In genomic region chr15:63857459-63857856, GRCh38 we compare ENCODE assay signal across 20 cellular contexts. TPM values are rescaled to one million over a fixed set of nuclear protein-coding genes. Genes with fewer than 3 reads are reported as not detected.
A peak's percentile ranks its signal among the peaks of the same experiment; 100 is the strongest.
DNase-seq lines count a peak whose midpoint lies in the region; ATAC-seq and TF ChIP-seq lines count a peak whose summit lies in the region.
"Had no signal": no experiment of that assay in that cellular context is flagged by ENCODE, and none has a peak within 500 bp of the region (broad histone marks: within the 10 kb centered on the region; RNA-seq: fewer than 3 reads in every experiment).

No MANE protein-coding gene starts in this region.

- no peaks in the 10 kb centered on the region for H3K9me3 Mint-ChIP-seq in activated CD4-positive, alpha-beta T cell treated with anti-CD3 and anti-CD28 coated beads for 36 hours (ENCODE audit: low read depth)
- peaks cover 2% of the 10 kb centered on the region for H3K9me3 Mint-ChIP-seq in activated CD4-positive, alpha-beta T cell treated with anti-CD3 and anti-CD28 coated beads, Interleukin-2, amount 10 ng/mL, durations not matched to agents 7 days and 5 days
- H3K9me3 Mint-ChIP-seq: central memory CD8-positive, alpha-beta T cell; natural killer cell had no signal

- H3K4me3 ChIP-seq in left ventricle myocardium inferior (no peak overlapping the region), sigmoid colon (no peak overlapping the region), A673 (ENCODE audit: low read depth, low read length, poor library complexity, severe bottlenecking) (no peak overlapping the region)
- H3K4me3 ChIP-seq: A549, left lung, thyroid gland had no signal

- H3K36me3 Mint-ChIP-seq in activated CD4-positive, alpha-beta T cell treated with anti-CD3 and anti-CD28 coated beads for 36 hours (ENCODE audit: low read depth) = peaks cover 4% of the 10 kb centered on the region
- peaks cover 4% of the 10 kb centered on the region for H3K36me3 Mint-ChIP-seq in activated CD4-positive, alpha-beta T cell treated with anti-CD3 and anti-CD28 coated beads, Interleukin-2, amount 10 ng/mL, durations not matched to agents 7 days and 5 days (ENCODE audit: low read depth)
- H3K36me3 Mint-ChIP-seq: natural killer cell had no signal

- H3K4me1 ChIP-seq in left ventricle myocardium inferior = peaks cover 42% of the 10 kb centered on the region
- peaks cover 0 to 27% (median 14%) of the 10 kb centered on the region in 4 donors for H3K4me1 ChIP-seq in sigmoid colon
- H3K4me1 ChIP-seq in A673 (ENCODE audit: insufficient read depth, low read length, poor library complexity, severe bottlenecking) = no peaks in the 10 kb centered on the region
- H3K4me1 ChIP-seq: left lung, thyroid gland had no signal

- no peak for TF ChIP-seq POLR2A in sigmoid colon (IDR thresholded peaks at IDR 0.05)

- H3K27me3 ChIP-seq in left ventricle myocardium inferior (ENCODE audit: low read depth) = no peaks in the 10 kb centered on the region
- no peaks in the 10 kb centered on the region for H3K27me3 ChIP-seq in sigmoid colon
- no peaks in the 10 kb centered on the region for H3K27me3 ChIP-seq in A673 (replicated peaks; ENCODE audit: insufficient read depth, low read depth, low read length, poor library complexity)
- H3K27me3 ChIP-seq: left lung, thyroid gland had no signal

- peak overlapping the region; percentile 79 for H3K27ac Mint-ChIP-seq in activated CD4-positive, alpha-beta T cell treated with anti-CD3 and anti-CD28 coated beads for 36 hours
- no peak overlapping the region for H3K27ac Mint-ChIP-seq in activated CD4-positive, alpha-beta T cell treated with anti-CD3 and anti-CD28 coated beads, Interleukin-2, amount 10 ng/mL, durations not matched to agents 7 days and 5 days
- H3K27ac Mint-ChIP-seq: natural killer cell had no signal

- no TSS peak for BruUV-seq in A673 (replicated peaks; lab: Mats Ljungman, UMichigan)

- ATAC-seq in activated CD4-positive, alpha-beta T cell treated with anti-CD3 and anti-CD28 coated beads for 36 hours = no peak
- ATAC-seq in HG02763 (IDR thresholded peaks at IDR 0.05; ENCODE audit: unreplicated experiment) = no peak
- ATAC-seq: left lung, natural killer cell had no signal

- WGBS in sigmoid colon, 2 donors = 87 to 90% methylated on average over 3 of the region's 3 CpGs

- peaks cover 67% of the 10 kb centered on the region for H3K4me1 Mint-ChIP-seq in activated CD4-positive, alpha-beta T cell treated with anti-CD3 and anti-CD28 coated beads for 36 hours
- H3K4me1 Mint-ChIP-seq in activated CD4-positive, alpha-beta T cell treated with anti-CD3 and anti-CD28 coated beads, Interleukin-2, amount 10 ng/mL, durations not matched to agents 7 days and 5 days = peaks cover 34% of the 10 kb centered on the region

- CTCF ChIA-PET in activated CD4-positive, alpha-beta T cell treated with anti-CD3 and anti-CD28 coated beads for 36 hours (lab: Charles Lee) = interaction anchor here (0.6 to 0.9 kb wide), 4 partner anchors 15 to 300 kb away, joined by 3 to 6 read pairs (median 4); no protein-coding TSS in a partner anchor
- CTCF ChIA-PET in activated CD4-positive, alpha-beta T cell treated with anti-CD3 and anti-CD28 coated beads, Interleukin-2, amount 10 ng/mL, durations not matched to agents 7 days and 5 days (lab: Charles Lee) = interaction anchor here (1.3 to 1.5 kb wide), 2 partner anchors 9 to 88 kb away, joined by 3 to 4 read pairs; no protein-coding TSS in a partner anchor
- CTCF ChIA-PET in A673 (lab: Charles Lee) = no interaction called here

- no peaks in the 10 kb centered on the region for H3K27me3 Mint-ChIP-seq in activated CD4-positive, alpha-beta T cell treated with anti-CD3 and anti-CD28 coated beads for 36 hours
- H3K27me3 Mint-ChIP-seq in activated CD4-positive, alpha-beta T cell treated with anti-CD3 and anti-CD28 coated beads, Interleukin-2, amount 10 ng/mL, durations not matched to agents 7 days and 5 days = no peaks in the 10 kb centered on the region
- H3K27me3 Mint-ChIP-seq: central memory CD8-positive, alpha-beta T cell had no signal

- peak overlapping the region; percentile 79 for H3K27ac ChIP-seq in left ventricle myocardium inferior (replicated peaks)
- H3K27ac ChIP-seq in sigmoid colon = peak overlapping the region in 3 of 4 donors; percentile 44 to 59 (median 55)
- H3K27ac ChIP-seq in A673 (ENCODE audit: low read depth, low read length, poor library complexity, severe bottlenecking) = no peak overlapping the region
- H3K27ac ChIP-seq: A549, left lung, thyroid gland had no signal

- no peak overlapping the region for H3K4me3 Mint-ChIP-seq in activated CD4-positive, alpha-beta T cell treated with anti-CD3 and anti-CD28 coated beads for 36 hours
- H3K4me3 Mint-ChIP-seq in activated CD4-positive, alpha-beta T cell treated with anti-CD3 and anti-CD28 coated beads, Interleukin-2, amount 10 ng/mL, durations not matched to agents 7 days and 5 days = no peak overlapping the region
- H3K4me3 Mint-ChIP-seq: central memory CD8-positive, alpha-beta T cell; natural killer cell had no signal

- H3K9me3 ChIP-seq in left ventricle myocardium inferior (replicated peaks) = no peaks in the 10 kb centered on the region
- H3K9me3 ChIP-seq in sigmoid colon = no peaks in the 10 kb centered on the region
- no peaks in the 10 kb centered on the region for H3K9me3 ChIP-seq in A673 (ENCODE audit: low read depth, low read length, poor library complexity, severe bottlenecking)
- H3K9me3 ChIP-seq: A549, left lung, thyroid gland had no signal

- TF ChIP-seq CTCF in left ventricle myocardium inferior (IDR thresholded peaks at IDR 0.05; ENCODE audit: borderline replicate concordance) (no peak), sigmoid colon (IDR thresholded peaks at IDR 0.05) (no peak), A673 (conservative IDR thresholded peaks at IDR 0.05; ENCODE audit: low read depth, low read length) (no peak)

- H3K36me3 ChIP-seq in left ventricle myocardium inferior = no peaks in the 10 kb centered on the region
- H3K36me3 ChIP-seq in sigmoid colon = no peaks in the 10 kb centered on the region
- no peaks in the 10 kb centered on the region for H3K36me3 ChIP-seq in A673 (ENCODE audit: insufficient read depth, low read length, poor library complexity, severe bottlenecking)
- H3K36me3 ChIP-seq: left lung, thyroid gland had no signal

- no peak for DNase-seq in activated CD4-positive, alpha-beta T cell treated with anti-CD3 and anti-CD28 coated beads for 36 hours
- DNase-seq in activated CD4-positive, alpha-beta T cell treated with anti-CD3 and anti-CD28 coated beads, Interleukin-2, amount 10 ng/mL, durations not matched to agents 7 days and 5 days = no peak
- peak; percentile 61 for DNase-seq in SK-N-DZ (ENCODE audit: low spot score)
- DNase-seq in left ventricle myocardium inferior = peak; percentile 18
- DNase-seq in sigmoid colon = peak; percentile 67
- no peak for DNase-seq in A673 (ENCODE audit: low spot score)
- no peak for DNase-seq in SIG-M5 (lab: John Stamatoyannopoulos, UW)
- DNase-seq: activated naive CD4-positive, alpha-beta T cell treated with anti-CD3 and anti-CD28 coated beads, Interleukin-2, amount 50 U/mL, for 16 hours; H7; left lung; natural killer cell; NCI-H2081 treated with DMSO at 0.1 percent for 48 hours; NCI-H748 treated with DMSO at 0.1 percent for 48 hours; RPMI8226; stimulated activated CD8-positive, alpha-beta memory T cell treated with anti-CD3 and anti-CD28 coated beads, Interleukin-4, amount 100 ng/mL, for 48 hours; T-helper 2 cell; thyroid gland had no signal

- intact Hi-C loops in activated CD4-positive, alpha-beta T cell treated with anti-CD3 and anti-CD28 coated beads for 36 hours (cut with DNase I, micrococcal nuclease) = no loop called here
- intact Hi-C loops in left ventricle myocardium inferior (cut with micrococcal nuclease) (no loop called here), sigmoid colon (cut with DNase I) (no loop called here), A673 (cut with micrococcal nuclease; ENCODE audit: unreplicated experiment) (no loop called here)

- POLR2A ChIA-PET in activated CD4-positive, alpha-beta T cell treated with anti-CD3 and anti-CD28 coated beads for 36 hours (lab: Charles Lee) = no interaction called here
- POLR2A ChIA-PET in activated CD4-positive, alpha-beta T cell treated with anti-CD3 and anti-CD28 coated beads, Interleukin-2, amount 10 ng/mL, durations not matched to agents 7 days and 5 days (lab: Charles Lee) = no interaction called here
- POLR2A ChIA-PET in A673 (lab: Charles Lee; ENCODE audit: low non-redundant PET) = no interaction called here

- TF ChIP-seq EP300 in sigmoid colon (IDR thresholded peaks at IDR 0.05) = no peak

RNA-seq across cellular contexts. Expression of gene HERC1, which starts 23.7 kb away (rescaled TPM):
- total RNA-seq in activated CD4-positive, alpha-beta T cell treated with anti-CD3 and anti-CD28 coated beads for 36 hours = 10 to 100 TPM; 62.8 to 66.0 TPM
- 100 to 1,000 TPM; 100 to 105 TPM for total RNA-seq in activated CD4-positive, alpha-beta T cell treated with anti-CD3 and anti-CD28 coated beads, Interleukin-2, amount 10 ng/mL, durations not matched to agents 7 days and 5 days
- polyA plus RNA-seq in SK-N-DZ (2014; cell fraction: cytosol; rRNA removed) = 60.9 and 63.2 TPM in 2 replicates
- 47.2 and 59.9 TPM in 2 replicates for polyA plus RNA-seq in SK-N-DZ (2014; cell fraction: nucleus; rRNA removed)
- 67.6 TPM for total RNA-seq in left ventricle myocardium inferior
- total RNA-seq in sigmoid colon = 100 to 1,000 TPM; 107 to 142 (median 118) TPM
- 10 to 100 TPM; 12.5 to 38.2 (median 19.2) TPM for polyA plus RNA-seq in sigmoid colon
- total RNA-seq in A673 (2021) = 49.8 and 58.2 TPM in 2 replicates

Comparison
In these comparisons a context has a peak if more than half of its experiments do, and no peak if none do; other contexts are left out.
1. DNase-seq: peak in SK-N-DZ (single experiment), left ventricle myocardium inferior (single experiment) and sigmoid colon (single experiment); none in activated CD4-positive, alpha-beta T cell treated with anti-CD3 and anti-CD28 coated beads for 36 hours (single experiment), activated CD4-positive, alpha-beta T cell treated with anti-CD3 and anti-CD28 coated beads, Interleukin-2, amount 10 ng/mL, durations not matched to agents 7 days and 5 days (single experiment), A673 (single experiment) and SIG-M5 (single experiment).